In the genomic region with DNA sequence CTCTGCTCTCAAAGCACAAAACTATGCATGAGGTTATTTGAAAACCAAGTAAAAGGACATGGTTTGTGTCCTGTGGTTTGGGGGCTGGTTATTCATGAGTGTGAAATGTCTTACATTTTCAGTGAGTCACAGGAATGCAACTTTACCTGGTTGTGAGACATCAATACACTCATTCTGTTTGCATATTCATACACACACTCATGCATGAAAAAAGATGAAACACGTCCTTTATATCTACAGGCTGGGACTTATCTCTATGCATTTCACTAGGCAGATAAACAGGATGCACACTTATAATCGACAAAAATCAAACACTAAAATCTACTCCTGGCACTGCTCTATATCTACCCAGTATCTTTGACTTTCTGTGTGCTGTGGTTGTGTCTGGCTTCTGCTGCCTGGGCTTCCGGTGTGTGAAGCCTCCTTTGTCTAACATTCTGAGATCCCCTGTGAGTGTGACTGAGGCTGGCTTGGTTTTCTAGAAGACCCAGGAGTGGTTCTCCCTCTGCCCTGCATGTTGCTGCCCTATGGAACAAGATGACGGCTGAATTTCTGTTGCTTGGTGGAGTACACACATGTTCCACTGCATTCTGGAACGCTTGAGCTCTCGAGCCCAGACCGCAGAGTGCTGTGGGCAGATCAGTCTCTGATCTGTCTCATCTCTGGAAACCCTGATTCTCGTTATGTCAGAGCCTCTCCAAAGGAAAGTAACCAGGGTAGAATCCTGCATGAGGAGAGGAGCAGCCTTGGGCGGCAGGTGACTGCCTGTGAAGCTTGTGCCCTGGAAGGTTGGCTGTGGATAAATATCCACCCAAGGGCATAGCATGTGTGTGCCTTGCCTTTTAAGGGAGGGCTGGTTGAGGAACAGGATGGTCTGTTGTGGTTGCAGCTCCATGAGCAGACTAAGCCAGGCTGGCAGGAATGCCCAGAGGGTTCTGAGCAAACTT, we compare ENCODE assay signal across 8 cellular contexts. TPM values are rescaled to one million over a fixed set of nuclear protein-coding genes. Genes with fewer than 3 reads are reported as not detected.
DNase-seq lines count a peak whose midpoint lies in the region; ATAC-seq lines count a peak whose summit lies in the region.

No MANE protein-coding gene starts in this region.

- DNase-seq in HT-29 (ENCODE audit: low spot score) (peak; percentile 43), fibroblast of peridontal ligament (ENCODE audit: extremely low read depth) (peak; percentile 61), cerebellar cortex (ENCODE audit: low spot score) (no peak), hypothalamus (lab: John Stamatoyannopoulos, UW) (no peak), NCI-H2196 treated with DMSO at 0.1 percent for 48 hours (lab: John Stamatoyannopoulos, UW; ENCODE audit: unreplicated experiment) (no peak)
- peak; percentile 93 for DNase-seq in activated CD4-positive, alpha-beta memory T cell treated with anti-CD3 and anti-CD28 coated beads for 36 hours
- DNase-seq in stimulated activated CD8-positive, alpha-beta memory T cell treated with anti-CD3 and anti-CD28 coated beads, Interleukin-12 subunit alpha, Interleukin-12 subunit beta, amount 100 ng/mL, for 1 hour (ENCODE audit: low read depth) = peak; percentile 60

- intact Hi-C loops in activated CD4-positive, alpha-beta memory T cell treated with anti-CD3 and anti-CD28 coated beads for 36 hours (cut with micrococcal nuclease) = loop anchor here (1.0 to 2.0 kb wide), 15 partner anchors 8 to 458 kb away; no protein-coding TSS in a partner anchor

- ATAC-seq in GM19455 (IDR thresholded peaks at IDR 0.05; ENCODE audit: unreplicated experiment) = peak; percentile 79

- peaks cover 20% of the 10 kb centered on the region for H3K27me3 Mint-ChIP-seq in activated CD4-positive, alpha-beta memory T cell treated with anti-CD3 and anti-CD28 coated beads for 36 hours

- H3K27ac Mint-ChIP-seq in activated CD4-positive, alpha-beta memory T cell treated with anti-CD3 and anti-CD28 coated beads for 36 hours = peak overlapping the region; percentile 98

- POLR2A ChIA-PET in activated CD4-positive, alpha-beta memory T cell treated with anti-CD3 and anti-CD28 coated beads for 36 hours (lab: Charles Lee) = interaction anchor here (0.7 to 4.3 kb wide), 12 partner anchors 8 to 107 kb away, joined by 3 to 51 read pairs (median 4); a partner anchor contains a TSS

- CTCF ChIA-PET in activated CD4-positive, alpha-beta memory T cell treated with anti-CD3 and anti-CD28 coated beads for 36 hours (lab: Charles Lee) = interaction anchor here (0.6 to 12.1 kb wide), 17 partner anchors 18 to 196 kb away, joined by 3 to 78 read pairs (median 4); a partner anchor contains a TSS

- peaks cover 18% of the 10 kb centered on the region for H3K9me3 Mint-ChIP-seq in activated CD4-positive, alpha-beta memory T cell treated with anti-CD3 and anti-CD28 coated beads for 36 hours

- peaks cover 8% of the 10 kb centered on the region for H3K36me3 Mint-ChIP-seq in activated CD4-positive, alpha-beta memory T cell treated with anti-CD3 and anti-CD28 coated beads for 36 hours

- peak overlapping the region; percentile 53 for H3K4me3 Mint-ChIP-seq in activated CD4-positive, alpha-beta memory T cell treated with anti-CD3 and anti-CD28 coated beads for 36 hours

- H3K4me1 Mint-ChIP-seq in activated CD4-positive, alpha-beta memory T cell treated with anti-CD3 and anti-CD28 coated beads for 36 hours (ENCODE audit: low read depth) = peaks cover 71% of the 10 kb centered on the region

RNA-seq across cellular contexts. Expression of a gene that starts 19.7 kb away (rescaled TPM):
- 0.31 TPM in 1 of 2 replicates, not detected in the other for total RNA-seq in HT-29 (2014; rRNA removed; shearing (Covaris generic))
- total RNA-seq in activated CD4-positive, alpha-beta memory T cell treated with anti-CD3 and anti-CD28 coated beads for 36 hours = 1 to 10 TPM; 8.2 to 8.6 TPM

Comparison
In these comparisons a context has a peak if more than half of its experiments do, and no peak if none do; other contexts are left out.
1. DNase-seq: peak in HT-29 (single experiment), activated CD4-positive, alpha-beta memory T cell treated with anti-CD3 and anti-CD28 coated beads for 36 hours (single experiment), fibroblast of peridontal ligament (single experiment) and stimulated activated CD8-positive, alpha-beta memory T cell treated with anti-CD3 and anti-CD28 coated beads, Interleukin-12 subunit alpha, Interleukin-12 subunit beta, amount 100 ng/mL, for 1 hour (single experiment); none in cerebellar cortex (single experiment), hypothalamus (0 of 51) and NCI-H2196 treated with DMSO at 0.1 percent for 48 hours (single experiment).